In the genomic region with DNA sequence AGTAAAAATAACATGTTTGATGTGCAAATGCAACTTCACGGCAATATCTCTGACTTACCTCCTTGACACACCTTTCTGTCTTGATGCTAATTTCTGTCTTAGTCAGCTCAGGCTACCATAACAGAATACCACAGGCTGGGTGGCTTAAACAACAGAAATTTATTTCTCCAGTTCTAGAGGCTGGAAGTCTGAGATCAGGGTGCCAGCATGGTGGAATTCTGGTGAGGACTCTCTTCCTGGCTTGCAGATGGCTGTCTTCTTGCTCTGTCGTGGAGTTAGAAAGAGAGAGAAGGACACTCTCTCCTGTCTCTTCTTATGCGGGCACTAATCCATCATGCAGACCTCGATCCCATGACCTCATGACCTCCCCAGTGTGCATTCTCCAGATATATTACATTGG, we compare ENCODE assay signal across 23 cellular contexts.
"Had no signal": no experiment of that assay in that cellular context is flagged by ENCODE, and none has a peak within 500 bp of the region (broad histone marks: within the 10 kb centered on the region; RNA-seq: fewer than 3 reads in every experiment).

No MANE protein-coding gene starts in this region.

- H3K9me3 ChIP-seq: colonic mucosa, esophagus muscularis mucosa, esophagus squamous epithelium, gastrocnemius medialis, gastroesophageal sphincter, heart left ventricle, heart right ventricle had no signal

- H3K4me1 ChIP-seq: colonic mucosa, gastrocnemius medialis, gastroesophageal sphincter had no signal

- H3K27ac ChIP-seq: colonic mucosa, coronary artery, dorsolateral prefrontal cortex, epithelial cell of prostate, esophagus muscularis mucosa, esophagus squamous epithelium, foreskin keratinocyte, gastrocnemius medialis, gastroesophageal sphincter, heart left ventricle, heart right ventricle had no signal

- H3K27me3 ChIP-seq: colonic mucosa, dorsolateral prefrontal cortex, esophagus muscularis mucosa, esophagus squamous epithelium, foreskin keratinocyte, gastrocnemius medialis, gastroesophageal sphincter, heart left ventricle, heart right ventricle had no signal

- H3K4me3 ChIP-seq: colonic mucosa, coronary artery, dorsolateral prefrontal cortex, esophagus muscularis mucosa, esophagus squamous epithelium, gastrocnemius medialis, gastroesophageal sphincter, heart left ventricle, heart right ventricle had no signal

- H3K36me3 ChIP-seq: colonic mucosa, esophagus muscularis mucosa, gastrocnemius medialis had no signal

- DNase-seq: colonic mucosa; cortex of kidney; dermis blood vessel endothelial cell; dorsolateral prefrontal cortex; effector CD4-positive, alpha-beta T cell; effector CD8-positive, alpha-beta T cell; effector memory CD4-positive, alpha-beta T cell; effector memory CD8-positive, alpha-beta T cell; endodermal cell; erythroblast; esophagus squamous epithelium; foreskin fibroblast; foreskin keratinocyte; foreskin melanocyte; gastrocnemius medialis; glutamatergic neuron; head of caudate nucleus; heart left ventricle; heart right ventricle had no signal
